In the genomic region with DNA sequence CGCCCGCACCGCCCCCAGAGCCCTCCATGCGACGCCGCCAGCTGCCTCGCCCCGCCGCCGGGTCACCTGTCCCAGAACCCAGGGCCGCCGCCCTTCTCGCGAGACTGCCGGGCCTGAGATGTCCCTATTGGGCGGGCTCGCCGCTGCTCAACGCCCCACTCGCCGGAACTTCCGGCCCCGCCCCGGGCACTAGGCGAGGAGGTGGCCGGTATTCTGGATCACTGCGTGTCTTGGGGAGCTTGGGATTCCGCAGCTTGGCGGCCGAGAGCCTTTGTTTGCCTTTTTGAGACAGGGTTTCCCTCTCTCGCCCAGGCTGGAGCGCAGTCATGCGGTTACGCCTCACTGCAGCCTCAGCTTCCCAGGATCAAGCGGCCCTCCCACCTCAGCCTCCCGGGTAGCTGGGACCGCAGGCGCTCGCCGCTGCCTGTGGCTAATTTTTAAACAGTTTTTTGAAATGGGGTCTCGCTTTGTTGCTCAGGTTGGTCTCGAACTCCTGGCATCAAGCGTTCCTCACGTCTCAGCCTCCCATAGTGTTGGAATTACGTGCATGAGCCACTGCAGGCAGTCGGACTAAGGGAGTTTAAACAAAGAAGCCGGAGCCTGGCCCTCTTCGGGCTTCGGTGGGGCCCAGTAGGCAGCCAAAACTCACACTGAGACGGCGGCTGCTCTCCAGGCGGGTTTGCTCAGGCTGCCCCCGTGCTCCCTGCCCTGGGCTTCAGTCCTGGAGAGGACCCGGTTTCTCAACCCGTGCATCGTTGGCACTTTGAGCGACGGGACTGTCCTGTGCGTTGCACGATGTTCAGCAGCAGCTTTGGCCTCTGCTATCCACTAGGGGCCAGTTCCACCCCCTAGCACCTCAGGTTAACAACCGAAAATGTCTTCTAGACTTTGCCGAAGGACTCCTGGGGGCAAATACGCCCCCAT, we compare ENCODE assay signal across 8 cellular contexts. TPM values are rescaled to one million over a fixed set of nuclear protein-coding genes. Genes with fewer than 3 reads are reported as not detected.
DNase-seq lines count a peak whose midpoint lies in the region; ATAC-seq and TF ChIP-seq lines count a peak whose summit lies in the region.

Gene SLC15A4, minus strand, starts transcription at position 43 of the 924 bp plus-strand sequence. Its CDS starts 15 bp downstream, at position 28.

- H3K4me3 ChIP-seq in WERI-Rb-1 (ENCODE audit: low read depth, low read length) (peak within 1 kb of the TSS; percentile 96), breast epithelium (peak within 1 kb of the TSS; percentile 89 to 94 (median 94)), iPS-20b (ENCODE audit: low read length) (peak within 1 kb of the TSS; percentile 96), skin epidermis (peak within 1 kb of the TSS; percentile 81 to 98 (median 88))

- TF ChIP-seq POLR2A in breast epithelium (IDR thresholded peaks at IDR 0.05) = peak; percentile 85

- H3K27ac ChIP-seq in WERI-Rb-1 (peak within 1 kb of the TSS; percentile 93), breast epithelium (peak within 1 kb of the TSS; percentile 84 to 92), iPS-20b (ENCODE audit: low read length) (peak within 1 kb of the TSS; percentile 100), skin epidermis (peak within 1 kb of the TSS; percentile 80 to 95 (median 88))

- ATAC-seq in GM18907 (IDR thresholded peaks at IDR 0.05; ENCODE audit: unreplicated experiment) = peak; percentile 87
- ATAC-seq in HG03139 (IDR thresholded peaks at IDR 0.05; ENCODE audit: unreplicated experiment) = peak; percentile 79

- H3K36me3 ChIP-seq in WERI-Rb-1 (peaks cover 19% of the 10 kb centered on the region), breast epithelium (no peaks in the 10 kb centered on the region), iPS-20b (ENCODE audit: insufficient read depth, low read depth, low read length) (peaks cover 18% of the 10 kb centered on the region; the same call in 1 of the 2 replicates)

- peak; percentile 98 for DNase-seq in AG08395 (ENCODE audit: low spot score)
- DNase-seq in NCI-H2196 treated with DMSO at 0.1 percent for 48 hours (lab: John Stamatoyannopoulos, UW; ENCODE audit: unreplicated experiment) = peak; percentile 94
- DNase-seq in WERI-Rb-1 = peak; percentile 97
- DNase-seq in breast epithelium (ENCODE audit: low spot score in 2 of 2) = peak; percentile 94 to 95

- H3K27me3 ChIP-seq in WERI-Rb-1 (ENCODE audit: insufficient read depth, low read depth, severe bottlenecking) (no peaks in the 10 kb centered on the region), breast epithelium (no peaks in the 10 kb centered on the region), iPS-20b (ENCODE audit: insufficient read depth, low read length) (no peaks in the 10 kb centered on the region)

- H3K9me3 ChIP-seq in WERI-Rb-1 (ENCODE audit: severe bottlenecking) (no peaks in the 10 kb centered on the region), breast epithelium (peaks cover 0 to 6% of the 10 kb centered on the region in 2 donors), iPS-20b (ENCODE audit: insufficient read depth, low read depth, low read length) (no peaks in the 10 kb centered on the region)

- peaks cover 0 to 12% of the 10 kb centered on the region in 2 donors for H3K4me1 ChIP-seq in breast epithelium
- H3K4me1 ChIP-seq in iPS-20b (ENCODE audit: insufficient read depth, low read length) = peaks cover 13% of the 10 kb centered on the region; the same call in 1 of the 2 replicates

- intact Hi-C loops in breast epithelium (cut with DNase I; ENCODE audit: low total_unique reads) = no loop called here

- peak within 1 kb of the TSS; percentile 99 for H3K9ac ChIP-seq in iPS-20b (ENCODE audit: low read depth, low read length)

- peak; percentile 33; the same call in 1 of the 2 replicates for TF ChIP-seq CTCF in WERI-Rb-1 (IDR thresholded peaks at IDR 0.05; ENCODE audit: low read depth, low read length)
- TF ChIP-seq CTCF in breast epithelium (IDR thresholded peaks at IDR 0.05) = no peak

RNA-seq across cellular contexts. Expression of gene SLC15A4, which starts in this region (rescaled TPM):
- 10 to 100 TPM; 38.6 to 64.7 (median 41.0) TPM for total RNA-seq in breast epithelium

Comparison
In these comparisons a context has a peak if more than half of its experiments do, and no peak if none do; other contexts are left out.
1. Peak in every context shown above with its lines: DNase-seq, ATAC-seq, H3K4me3 ChIP-seq and H3K27ac ChIP-seq.